23 cellular contexts compared by ENCODE assay signal in the genomic region with DNA sequence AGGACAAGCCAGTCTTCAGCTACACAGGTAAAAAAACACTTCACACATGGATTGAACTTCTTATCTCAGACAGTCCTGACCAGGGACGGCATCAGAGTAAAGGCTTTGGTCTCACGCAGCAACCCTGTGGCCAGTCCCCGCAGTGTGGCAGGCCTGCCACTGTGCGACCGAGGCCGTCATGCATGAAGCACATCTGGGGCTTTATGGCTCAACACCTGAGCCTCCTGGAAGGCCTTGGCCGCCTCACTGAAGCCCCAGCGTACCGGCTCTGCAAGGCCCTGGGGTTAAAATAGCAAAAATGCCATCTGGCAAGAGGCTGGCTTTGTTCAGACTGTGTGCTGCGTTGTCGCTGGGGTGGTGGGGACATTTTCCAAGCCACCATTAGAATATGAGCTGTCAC.
"Had no signal": no experiment of that assay in that cellular context is flagged by ENCODE, and none has a peak within 500 bp of the region (broad histone marks: within the 10 kb centered on the region; RNA-seq: fewer than 3 reads in every experiment).

No MANE protein-coding gene starts in this region.

- DNase-seq: activated CD4-positive, alpha-beta T cell treated with anti-CD3 and anti-CD28 coated beads for 48 hours; activated CD4-positive, alpha-beta T cell treated with anti-CD3 and anti-CD28 coated beads, Interleukin-2, amount 50 U/mL, for 48 hours; activated CD8-positive, alpha-beta memory T cell treated with anti-CD3 and anti-CD28 coated beads for 24 hours; activated effector memory CD4-positive, alpha-beta T cell treated with Interleukin-2 at 50 U/mL for 16 hours; activated naive CD4-positive, alpha-beta T cell treated with Interleukin-2 at 50 U/mL for 16 hours; anterior cingulate cortex; foreskin keratinocyte; heart left ventricle; kidney glomerular epithelial cell; left lung; mucosa of descending colon; ovary; stimulated activated CD4-positive, alpha-beta T cell treated with anti-CD3 and anti-CD28 coated beads, Interleukin-12 subunit alpha, Interleukin-12 subunit beta, amount 100 ng/mL, for 4 hours; stimulated activated CD4-positive, alpha-beta T cell treated with anti-CD3 and anti-CD28 coated beads, Interleukin-4, amount 100 ng/mL, for 1 hour; T-helper 9 cell; upper lobe of right lung had no signal

- H3K4me3 ChIP-seq: esophagus muscularis mucosa, heart left ventricle, left lung, lung, mucosa of descending colon, ovary, skin epidermis, upper lobe of right lung had no signal

- H3K27ac ChIP-seq: esophagus muscularis mucosa, foreskin keratinocyte, heart left ventricle, ovary, skin epidermis, upper lobe of right lung, VCaP had no signal

- H3K27me3 ChIP-seq: esophagus muscularis mucosa, foreskin keratinocyte, heart left ventricle, left lung, ovary, upper lobe of right lung had no signal

- ATAC-seq: activated CD4-positive, CD25-positive, alpha-beta regulatory T cell treated with anti-CD3 and anti-CD28 coated beads, Interleukin-2, amount 50 U/mL, for 24 hours; foreskin keratinocyte; left lung; mucosa of descending colon; natural killer cell treated with Interleukin-12 subunit alpha and Interleukin-12 subunit beta and Interleukin-15 and Interleukin-18, amount 100 ng/mL, for 72 hours; sciatic nerve; upper lobe of right lung had no signal

- H3K9me3 ChIP-seq: esophagus muscularis mucosa, heart left ventricle, left lung, mucosa of descending colon, ovary, upper lobe of right lung had no signal

- H3K36me3 ChIP-seq: ovary had no signal

- H3K4me1 ChIP-seq: esophagus muscularis mucosa, foreskin keratinocyte, upper lobe of right lung had no signal
